In the genomic region with DNA sequence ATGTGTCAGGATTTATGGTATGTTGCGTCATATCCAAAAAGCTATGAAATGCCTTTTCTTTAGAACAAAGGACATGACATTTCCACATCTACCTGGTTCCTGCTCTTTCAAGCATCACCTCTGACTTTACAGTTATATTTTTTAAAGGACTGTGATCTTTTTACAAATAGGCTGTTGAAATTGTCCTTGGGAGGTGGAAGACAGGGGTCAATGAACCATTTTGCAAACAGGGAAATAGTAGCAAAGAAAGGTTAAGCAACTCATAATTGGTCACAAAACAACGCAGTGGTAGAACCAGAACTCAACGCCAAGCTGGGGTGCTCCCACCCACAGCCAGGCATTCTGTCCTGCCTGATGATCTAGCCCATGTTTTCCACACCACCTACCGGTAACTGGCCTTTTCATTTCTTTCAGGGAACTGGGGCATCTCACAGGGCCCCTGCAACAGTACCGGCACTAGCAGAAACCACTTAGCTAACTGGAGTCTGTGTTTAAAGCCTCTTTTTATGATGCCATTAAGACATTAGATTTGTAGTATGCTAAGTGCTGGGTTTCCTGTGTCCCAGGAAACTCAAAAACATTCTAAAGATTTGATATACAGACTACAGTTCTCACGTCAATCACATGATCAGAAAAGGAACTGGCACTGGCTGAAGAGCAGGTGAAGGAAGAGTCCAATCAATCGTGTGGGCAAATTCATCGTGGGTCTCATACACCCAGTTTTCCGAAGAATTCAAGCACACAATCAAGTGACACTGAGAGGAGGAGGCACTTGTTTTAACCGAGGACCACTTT, we compare ENCODE assay signal across 2 cellular contexts.
TF ChIP-seq lines count a peak whose summit lies in the region.

No MANE protein-coding gene starts in this region.

TF ChIP-seq in GM12878, 131 proteins besides CTCF, POLR2A, EP300 and RAD21 (continued from another document and continues in another):
- TF ChIP-seq, protein P1, sequence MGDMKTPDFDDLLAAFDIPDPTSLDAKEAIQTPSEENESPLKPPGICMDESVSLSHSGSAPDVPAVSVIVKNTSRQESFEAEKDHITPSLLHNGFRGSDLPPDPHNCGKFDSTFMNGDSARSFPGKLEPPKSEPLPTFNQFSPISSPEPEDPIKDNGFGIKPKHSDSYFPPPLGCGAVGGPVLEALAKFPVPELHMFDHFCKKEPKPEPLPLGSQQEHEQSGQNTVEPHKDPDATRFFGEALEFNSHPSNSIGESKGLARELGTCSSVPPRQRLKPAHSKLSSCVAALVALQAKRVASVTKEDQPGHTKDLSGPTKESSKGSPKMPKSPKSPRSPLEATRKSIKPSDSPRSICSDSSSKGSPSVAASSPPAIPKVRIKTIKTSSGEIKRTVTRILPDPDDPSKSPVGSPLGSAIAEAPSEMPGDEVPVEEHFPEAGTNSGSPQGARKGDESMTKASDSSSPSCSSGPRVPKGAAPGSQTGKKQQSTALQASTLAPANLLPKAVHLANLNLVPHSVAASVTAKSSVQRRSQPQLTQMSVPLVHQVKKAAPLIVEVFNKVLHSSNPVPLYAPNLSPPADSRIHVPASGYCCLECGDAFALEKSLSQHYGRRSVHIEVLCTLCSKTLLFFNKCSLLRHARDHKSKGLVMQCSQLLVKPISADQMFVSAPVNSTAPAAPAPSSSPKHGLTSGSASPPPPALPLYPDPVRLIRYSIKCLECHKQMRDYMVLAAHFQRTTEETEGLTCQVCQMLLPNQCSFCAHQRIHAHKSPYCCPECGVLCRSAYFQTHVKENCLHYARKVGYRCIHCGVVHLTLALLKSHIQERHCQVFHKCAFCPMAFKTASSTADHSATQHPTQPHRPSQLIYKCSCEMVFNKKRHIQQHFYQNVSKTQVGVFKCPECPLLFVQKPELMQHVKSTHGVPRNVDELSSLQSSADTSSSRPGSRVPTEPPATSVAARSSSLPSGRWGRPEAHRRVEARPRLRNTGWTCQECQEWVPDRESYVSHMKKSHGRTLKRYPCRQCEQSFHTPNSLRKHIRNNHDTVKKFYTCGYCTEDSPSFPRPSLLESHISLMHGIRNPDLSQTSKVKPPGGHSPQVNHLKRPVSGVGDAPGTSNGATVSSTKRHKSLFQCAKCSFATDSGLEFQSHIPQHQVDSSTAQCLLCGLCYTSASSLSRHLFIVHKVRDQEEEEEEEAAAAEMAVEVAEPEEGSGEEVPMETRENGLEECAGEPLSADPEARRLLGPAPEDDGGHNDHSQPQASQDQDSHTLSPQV (IDR thresholded peaks at IDR 0.05), result no peak
- TF ChIP-seq, protein P2, sequence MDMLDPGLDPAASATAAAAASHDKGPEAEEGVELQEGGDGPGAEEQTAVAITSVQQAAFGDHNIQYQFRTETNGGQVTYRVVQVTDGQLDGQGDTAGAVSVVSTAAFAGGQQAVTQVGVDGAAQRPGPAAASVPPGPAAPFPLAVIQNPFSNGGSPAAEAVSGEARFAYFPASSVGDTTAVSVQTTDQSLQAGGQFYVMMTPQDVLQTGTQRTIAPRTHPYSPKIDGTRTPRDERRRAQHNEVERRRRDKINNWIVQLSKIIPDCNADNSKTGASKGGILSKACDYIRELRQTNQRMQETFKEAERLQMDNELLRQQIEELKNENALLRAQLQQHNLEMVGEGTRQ (IDR thresholded peaks at IDR 0.05; ENCODE audit: borderline replicate concordance, low read depth, low read length), result peak; percentile 1; the same call in 1 of the 2 replicates
- 0 out of 2 replicates have a peak, but pooled peaks have one; percentile 10 for TF ChIP-seq ZNF24 (IDR thresholded peaks at IDR 0.05)
- 0 out of 2 replicates have a peak, but pooled peaks have one; percentile 8 for TF ChIP-seq MTA3 (IDR thresholded peaks at IDR 0.05; ENCODE audit: borderline replicate concordance, low read length)
- peak; percentile 23; the same call in 1 of the 2 replicates for TF ChIP-seq SMARCA5 (IDR thresholded peaks at IDR 0.05)
- TF ChIP-seq ZNF207 (IDR thresholded peaks at IDR 0.05; ENCODE audit: borderline replicate concordance), result 0 out of 2 replicates have a peak, but pooled peaks have one; percentile 46
- TF ChIP-seq, protein P3, sequence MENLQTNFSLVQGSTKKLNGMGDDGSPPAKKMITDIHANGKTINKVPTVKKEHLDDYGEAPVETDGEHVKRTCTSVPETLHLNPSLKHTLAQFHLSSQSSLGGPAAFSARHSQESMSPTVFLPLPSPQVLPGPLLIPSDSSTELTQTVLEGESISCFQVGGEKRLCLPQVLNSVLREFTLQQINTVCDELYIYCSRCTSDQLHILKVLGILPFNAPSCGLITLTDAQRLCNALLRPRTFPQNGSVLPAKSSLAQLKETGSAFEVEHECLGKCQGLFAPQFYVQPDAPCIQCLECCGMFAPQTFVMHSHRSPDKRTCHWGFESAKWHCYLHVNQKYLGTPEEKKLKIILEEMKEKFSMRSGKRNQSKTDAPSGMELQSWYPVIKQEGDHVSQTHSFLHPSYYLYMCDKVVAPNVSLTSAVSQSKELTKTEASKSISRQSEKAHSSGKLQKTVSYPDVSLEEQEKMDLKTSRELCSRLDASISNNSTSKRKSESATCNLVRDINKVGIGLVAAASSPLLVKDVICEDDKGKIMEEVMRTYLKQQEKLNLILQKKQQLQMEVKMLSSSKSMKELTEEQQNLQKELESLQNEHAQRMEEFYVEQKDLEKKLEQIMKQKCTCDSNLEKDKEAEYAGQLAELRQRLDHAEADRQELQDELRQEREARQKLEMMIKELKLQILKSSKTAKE (IDR thresholded peaks at IDR 0.05; ENCODE audit: low read depth, poor library complexity, severe bottlenecking), result peak; percentile 15
- no peak for TF ChIP-seq SIX5 (IDR thresholded peaks at IDR 0.05; ENCODE audit: low read depth, low read length, severe bottlenecking)
- TF ChIP-seq, protein P4, sequence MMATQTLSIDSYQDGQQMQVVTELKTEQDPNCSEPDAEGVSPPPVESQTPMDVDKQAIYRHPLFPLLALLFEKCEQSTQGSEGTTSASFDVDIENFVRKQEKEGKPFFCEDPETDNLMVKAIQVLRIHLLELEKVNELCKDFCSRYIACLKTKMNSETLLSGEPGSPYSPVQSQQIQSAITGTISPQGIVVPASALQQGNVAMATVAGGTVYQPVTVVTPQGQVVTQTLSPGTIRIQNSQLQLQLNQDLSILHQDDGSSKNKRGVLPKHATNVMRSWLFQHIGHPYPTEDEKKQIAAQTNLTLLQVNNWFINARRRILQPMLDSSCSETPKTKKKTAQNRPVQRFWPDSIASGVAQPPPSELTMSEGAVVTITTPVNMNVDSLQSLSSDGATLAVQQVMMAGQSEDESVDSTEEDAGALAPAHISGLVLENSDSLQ (IDR thresholded peaks at IDR 0.05), result peak; percentile 80
- peak; percentile 84 for TF ChIP-seq RAD51 (IDR thresholded peaks at IDR 0.05)
- TF ChIP-seq, protein P5, sequence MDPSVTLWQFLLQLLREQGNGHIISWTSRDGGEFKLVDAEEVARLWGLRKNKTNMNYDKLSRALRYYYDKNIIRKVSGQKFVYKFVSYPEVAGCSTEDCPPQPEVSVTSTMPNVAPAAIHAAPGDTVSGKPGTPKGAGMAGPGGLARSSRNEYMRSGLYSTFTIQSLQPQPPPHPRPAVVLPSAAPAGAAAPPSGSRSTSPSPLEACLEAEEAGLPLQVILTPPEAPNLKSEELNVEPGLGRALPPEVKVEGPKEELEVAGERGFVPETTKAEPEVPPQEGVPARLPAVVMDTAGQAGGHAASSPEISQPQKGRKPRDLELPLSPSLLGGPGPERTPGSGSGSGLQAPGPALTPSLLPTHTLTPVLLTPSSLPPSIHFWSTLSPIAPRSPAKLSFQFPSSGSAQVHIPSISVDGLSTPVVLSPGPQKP (IDR thresholded peaks at IDR 0.05; ENCODE audit: low read depth, low read length), result 0 out of 2 replicates have a peak, but pooled peaks have one; percentile 37
- 0 out of 2 replicates have a peak, but pooled peaks have one; percentile 20 for TF ChIP-seq JUNB (IDR thresholded peaks at IDR 0.05)

TF ChIP-seq in liver, 16 proteins besides CTCF, POLR2A, EP300 and RAD21 (continued from another document):
- TF ChIP-seq, protein P6, sequence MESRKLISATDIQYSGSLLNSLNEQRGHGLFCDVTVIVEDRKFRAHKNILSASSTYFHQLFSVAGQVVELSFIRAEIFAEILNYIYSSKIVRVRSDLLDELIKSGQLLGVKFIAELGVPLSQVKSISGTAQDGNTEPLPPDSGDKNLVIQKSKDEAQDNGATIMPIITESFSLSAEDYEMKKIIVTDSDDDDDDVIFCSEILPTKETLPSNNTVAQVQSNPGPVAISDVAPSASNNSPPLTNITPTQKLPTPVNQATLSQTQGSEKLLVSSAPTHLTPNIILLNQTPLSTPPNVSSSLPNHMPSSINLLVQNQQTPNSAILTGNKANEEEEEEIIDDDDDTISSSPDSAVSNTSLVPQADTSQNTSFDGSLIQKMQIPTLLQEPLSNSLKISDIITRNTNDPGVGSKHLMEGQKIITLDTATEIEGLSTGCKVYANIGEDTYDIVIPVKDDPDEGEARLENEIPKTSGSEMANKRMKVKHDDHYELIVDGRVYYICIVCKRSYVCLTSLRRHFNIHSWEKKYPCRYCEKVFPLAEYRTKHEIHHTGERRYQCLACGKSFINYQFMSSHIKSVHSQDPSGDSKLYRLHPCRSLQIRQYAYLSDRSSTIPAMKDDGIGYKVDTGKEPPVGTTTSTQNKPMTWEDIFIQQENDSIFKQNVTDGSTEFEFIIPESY (IDR thresholded peaks at IDR 0.05), result peak; percentile 32
- peak; percentile 94 to 95 for TF ChIP-seq RXRA (IDR thresholded peaks at IDR 0.05)
- no peak for TF ChIP-seq FOXA1 (IDR thresholded peaks at IDR 0.05)
- TF ChIP-seq YY1 (IDR thresholded peaks at IDR 0.05), result peak; percentile 48
- peak; percentile 71 to 76 for TF ChIP-seq HNF4A (conservative IDR thresholded peaks at IDR 0.05)
- TF ChIP-seq, protein P7, sequence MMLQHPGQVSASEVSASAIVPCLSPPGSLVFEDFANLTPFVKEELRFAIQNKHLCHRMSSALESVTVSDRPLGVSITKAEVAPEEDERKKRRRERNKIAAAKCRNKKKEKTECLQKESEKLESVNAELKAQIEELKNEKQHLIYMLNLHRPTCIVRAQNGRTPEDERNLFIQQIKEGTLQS (IDR thresholded peaks at IDR 0.05), result peak; percentile 14
- no peak for TF ChIP-seq GABPA (IDR thresholded peaks at IDR 0.05 in 1 of 2, conservative IDR thresholded peaks at IDR 0.05 in 1 of 2)
- peak in 1 of 2 donors; percentile 55 for TF ChIP-seq EGR1 (IDR thresholded peaks at IDR 0.05; ENCODE audit: low read depth in 2 of 2)
- TF ChIP-seq TAF1 (conservative IDR thresholded peaks at IDR 0.05), result peak; percentile 16
- TF ChIP-seq FOXA2 (IDR thresholded peaks at IDR 0.05), result peak; percentile 8
- TF ChIP-seq, protein P8, sequence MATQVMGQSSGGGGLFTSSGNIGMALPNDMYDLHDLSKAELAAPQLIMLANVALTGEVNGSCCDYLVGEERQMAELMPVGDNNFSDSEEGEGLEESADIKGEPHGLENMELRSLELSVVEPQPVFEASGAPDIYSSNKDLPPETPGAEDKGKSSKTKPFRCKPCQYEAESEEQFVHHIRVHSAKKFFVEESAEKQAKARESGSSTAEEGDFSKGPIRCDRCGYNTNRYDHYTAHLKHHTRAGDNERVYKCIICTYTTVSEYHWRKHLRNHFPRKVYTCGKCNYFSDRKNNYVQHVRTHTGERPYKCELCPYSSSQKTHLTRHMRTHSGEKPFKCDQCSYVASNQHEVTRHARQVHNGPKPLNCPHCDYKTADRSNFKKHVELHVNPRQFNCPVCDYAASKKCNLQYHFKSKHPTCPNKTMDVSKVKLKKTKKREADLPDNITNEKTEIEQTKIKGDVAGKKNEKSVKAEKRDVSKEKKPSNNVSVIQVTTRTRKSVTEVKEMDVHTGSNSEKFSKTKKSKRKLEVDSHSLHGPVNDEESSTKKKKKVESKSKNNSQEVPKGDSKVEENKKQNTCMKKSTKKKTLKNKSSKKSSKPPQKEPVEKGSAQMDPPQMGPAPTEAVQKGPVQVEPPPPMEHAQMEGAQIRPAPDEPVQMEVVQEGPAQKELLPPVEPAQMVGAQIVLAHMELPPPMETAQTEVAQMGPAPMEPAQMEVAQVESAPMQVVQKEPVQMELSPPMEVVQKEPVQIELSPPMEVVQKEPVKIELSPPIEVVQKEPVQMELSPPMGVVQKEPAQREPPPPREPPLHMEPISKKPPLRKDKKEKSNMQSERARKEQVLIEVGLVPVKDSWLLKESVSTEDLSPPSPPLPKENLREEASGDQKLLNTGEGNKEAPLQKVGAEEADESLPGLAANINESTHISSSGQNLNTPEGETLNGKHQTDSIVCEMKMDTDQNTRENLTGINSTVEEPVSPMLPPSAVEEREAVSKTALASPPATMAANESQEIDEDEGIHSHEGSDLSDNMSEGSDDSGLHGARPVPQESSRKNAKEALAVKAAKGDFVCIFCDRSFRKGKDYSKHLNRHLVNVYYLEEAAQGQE (IDR thresholded peaks at IDR 0.05), result peak; percentile 49
- peak; percentile 55 for TF ChIP-seq NR2F2 (IDR thresholded peaks at IDR 0.05)
- TF ChIP-seq HNF4G (IDR thresholded peaks at IDR 0.05), result peak; percentile 28
- peak; percentile 80 for TF ChIP-seq SP1 (IDR thresholded peaks at IDR 0.05)
